27 cellular contexts compared by ENCODE assay signal in genomic region chr4:152950402-152951274, GRCh38. TPM values are rescaled to one million over a fixed set of nuclear protein-coding genes. Genes with fewer than 3 reads are reported as not detected.
A peak's percentile ranks its signal among the peaks of the same experiment; 100 is the strongest.
DNase-seq lines count a peak whose midpoint lies in the region; ATAC-seq, FAIRE-seq and TF ChIP-seq lines count a peak whose summit lies in the region.
"Had no signal": no experiment of that assay in that cellular context is flagged by ENCODE, and none has a peak within 500 bp of the region (broad histone marks: within the 10 kb centered on the region; RNA-seq: fewer than 3 reads in every experiment).

No MANE protein-coding gene starts in this region.

- CTCF ChIA-PET in H1 (lab: Charles Lee; ENCODE audit: partially characterized antibody) (interaction anchor here (0.6 to 4.8 kb wide), 17 partner anchors 11 to 689 kb away, joined by 3 to 35 read pairs (median 4); partner anchors contain the start of gene FHDC1), PC-3 (lab: Charles Lee) (no interaction called here)

- TF ChIP-seq EP300 in H1 (IDR thresholded peaks at IDR 0.05; ENCODE audit: borderline replicate concordance in 1 of 2, low read depth in 2 of 2, low read length in 2 of 2): no peak
- no peak for TF ChIP-seq EP300 in transverse colon (IDR thresholded peaks at IDR 0.05; ENCODE audit: low read depth)

- no peak overlapping the region for H3K56ac ChIP-seq in H1 (replicated peaks; ENCODE audit: insufficient read length, low read depth, low read length)

- H3K4me1 ChIP-seq in H1 (replicated peaks in 1 of 4; ENCODE audit: control insufficient read depth in 3 of 4, insufficient read depth in 4 of 4, low read length in 3 of 4): peaks cover 7 to 22% (median 14%) of the 10 kb centered on the region in 4 experiments
- H3K4me1 ChIP-seq in mucosa of descending colon (ENCODE audit: low read depth): peaks cover 12% of the 10 kb centered on the region
- peaks cover 0 to 28% (median 11%) of the 10 kb centered on the region in 4 donors for H3K4me1 ChIP-seq in transverse colon
- H3K4me1 ChIP-seq in PC-3 (ENCODE audit: insufficient read depth, low read length): peaks cover 11% of the 10 kb centered on the region
- H3K4me1 ChIP-seq: testis had no signal

- H3K79me1 ChIP-seq in H1 (ENCODE audit: low read depth, low read length): peaks cover 3% of the 10 kb centered on the region; the same call in 1 of the 2 replicates

- no peak for TF ChIP-seq POLR2A in H1 (IDR thresholded peaks at IDR 0.05; ENCODE audit: control extremely low read depth in 1 of 2, low read depth in 2 of 2, low read length in 2 of 2)
- no peak for TF ChIP-seq POLR2A in transverse colon (IDR thresholded peaks at IDR 0.05)

- no peaks in the 10 kb centered on the region for H3K27me3 ChIP-seq in H1 (replicated peaks in 1 of 4; ENCODE audit: control insufficient read depth in 3 of 4, extremely low read depth in 1 of 4, insufficient read depth in 3 of 4, low read length in 3 of 4)
- no peaks in the 10 kb centered on the region for H3K27me3 ChIP-seq in transverse colon
- H3K27me3 ChIP-seq in PC-3 (ENCODE audit: low read length): no peaks in the 10 kb centered on the region
- H3K27me3 ChIP-seq: testis, vagina had no signal

- peak overlapping the region; percentile 13 for H4K5ac ChIP-seq in H1 (ENCODE audit: insufficient read length, low read depth, low read length)

- H4K20me1 ChIP-seq in H1 (replicated peaks in 1 of 2; ENCODE audit: control insufficient read depth in 1 of 2, insufficient read depth in 2 of 2, low read length in 2 of 2) (peaks cover 0 to 5% of the 10 kb centered on the region in 2 experiments), PC-3 (ENCODE audit: low read length) (no peaks in the 10 kb centered on the region)

- H2AFZ ChIP-seq in H1 (ENCODE audit: low read length): no peak overlapping the region
- H2AFZ ChIP-seq in PC-3 (ENCODE audit: low read length): no peak overlapping the region
- H2AFZ ChIP-seq: GM23248 had no signal

- FAIRE-seq in H1 (lab: Jason Lieb, UNC): no peak
- FAIRE-seq: D721Med had no signal

- peak overlapping the region; percentile 23 to 32; a peak in 3 of 4 replicates for H3K4me2 ChIP-seq in H1 (ENCODE audit: insufficient read depth in 1 of 2, low read depth in 2 of 2, low read length in 2 of 2)
- H3K4me2 ChIP-seq in PC-3 (ENCODE audit: low read length): no peak overlapping the region
- H3K4me2 ChIP-seq: KMS-11 had no signal

- H2BK12ac ChIP-seq in H1 (ENCODE audit: low read depth, low read length): peak overlapping the region; percentile 18; the same call in 1 of the 2 replicates

- ATAC-seq in mucosa of descending colon (peak; percentile 37), PC-3 (no peak; the same call in none of the 2 replicates), HG03460 (IDR thresholded peaks at IDR 0.05; ENCODE audit: unreplicated experiment) (no peak), HG03097 (IDR thresholded peaks at IDR 0.05; ENCODE audit: low FRiP score, unreplicated experiment) (no peak)

- no peak overlapping the region for H2AK5ac ChIP-seq in H1 (ENCODE audit: low read depth, low read length)

- H3K9ac ChIP-seq in H1 (replicated peaks in 1 of 4; ENCODE audit: extremely low read depth in 1 of 4, low read depth in 3 of 4, low read length in 3 of 4) (no peak overlapping the region; a peak in 1 of 7 replicates), PC-3 (ENCODE audit: low read length) (no peak overlapping the region)
- H3K9ac ChIP-seq: GM23248, KMS-11 had no signal

- in situ Hi-C loops in transverse colon (cut with MboI; ENCODE audit: low pct_ligation_motif_present in 1 of 4, low pct_unique_long_range_greater_than_20kb in 1 of 4, low sequenced_read_pairs in 3 of 4): no loop called here

- no peak overlapping the region for H3K23ac ChIP-seq in H1 (ENCODE audit: insufficient read length)

- H4K8ac ChIP-seq in H1 (ENCODE audit: extremely low read depth, insufficient read depth, low read length): no peak overlapping the region

- no peaks in the 10 kb centered on the region for H3K23me2 ChIP-seq in H1 (ENCODE audit: low read depth, low read length)

- WGBS in H1 (ENCODE audit: extremely low coverage in 1 of 2, insufficient coverage in 1 of 2, insufficient read length in 1 of 2, insufficient replicate concordance in 2 of 2, low coverage in 1 of 2, low lambda C conversion rate in 2 of 2, missing lambda C conversion rate in 1 of 2), 2 experiments: 58% methylated on average over 11 of the region's 11 CpGs; no CpG with 5 or more reads in 1 of the 2 experiments
- WGBS in transverse colon (ENCODE audit: low coverage in 1 of 2), 2 donors: 43 to 44% methylated on average over 6 to 11 of the region's 11 CpGs

- H3K18ac ChIP-seq in H1 (ENCODE audit: extremely low read depth, low read length): no peak overlapping the region

- peak overlapping the region; percentile 97 for H4K91ac ChIP-seq in H1 (replicated peaks; ENCODE audit: insufficient read length, low read length)

- no peaks in the 10 kb centered on the region for H3F3A ChIP-seq in PC-3 (ENCODE audit: low read length, unreplicated experiment)

- H3K9me2 ChIP-seq in PC-3 (replicated peaks; ENCODE audit: low read length): no peaks in the 10 kb centered on the region

- H3K9me3 ChIP-seq in H1 (ENCODE audit: insufficient read depth in 2 of 2, low read depth in 1 of 2, low read length in 1 of 2) (no peaks in the 10 kb centered on the region), mucosa of descending colon (no peaks in the 10 kb centered on the region), transverse colon (no peaks in the 10 kb centered on the region), PC-3 (ENCODE audit: low read length) (no peaks in the 10 kb centered on the region)
- H3K9me3 ChIP-seq: testis, vagina had no signal

- no TSS peak for BruUV-seq in PC-3 (replicated peaks; lab: Mats Ljungman, UMichigan)

- peak overlapping the region; percentile 38 for H2BK5ac ChIP-seq in H1 (ENCODE audit: low read depth, low read length)

- H3K4ac ChIP-seq in H1 (replicated peaks; ENCODE audit: insufficient read length, low read depth, low read length): peak overlapping the region; percentile 30

- DNase-seq in DMS 273 (lab: John Stamatoyannopoulos, UW; ENCODE audit: unreplicated experiment): peak; percentile 7
- DNase-seq in DMS 273 treated with DMSO at 0.1 percent for 48 hours (lab: John Stamatoyannopoulos, UW): no peak
- no peak for DNase-seq in H1 (ENCODE audit: low read depth in 1 of 2, low spot score in 2 of 2)
- no peak for DNase-seq in mucosa of descending colon
- DNase-seq in transverse colon: no peak
- DNase-seq in PC-3: no peak
- DNase-seq: activated B cell treated with CpG ODN at 0.5 μM for 24 hours; activated CD4-positive, alpha-beta T cell treated with anti-CD3 and anti-CD28 coated beads, Interleukin-2, amount 50 U/mL, for 1 hour; activated naive CD4-positive, alpha-beta T cell; activated T-cell treated with anti-CD3 and anti-CD28 coated beads, Interleukin-2, amount 50 U/mL, for 48 hours; cerebellar nuclear complex; GM23248; MM.1S; NCI-H2107; NK-92 treated with Interleukin-12 subunit alpha and Interleukin-12 subunit beta, amount 100 ng/mL, for 24 hours; SHP77 treated with DMSO at 0.1 percent for 48 hours; stimulated activated naive CD4-positive, alpha-beta T cell treated with Interleukin-2 at 50 U/mL for 16 hours; T-helper 9 cell; testis had no signal

- TF ChIP-seq CTCF in H1 (IDR thresholded peaks at IDR 0.05; ENCODE audit: control extremely low read depth in 1 of 3, insufficient read depth in 1 of 3, low read depth in 1 of 3, low read length in 3 of 3) (no peak), mucosa of descending colon (IDR thresholded peaks at IDR 0.05) (no peak), transverse colon (IDR thresholded peaks at IDR 0.05) (no peak), PC-3 (conservative IDR thresholded peaks at IDR 0.05; ENCODE audit: low read depth, low read length) (no peak)

- H3K14ac ChIP-seq in H1 (ENCODE audit: insufficient read length): no peak overlapping the region

- POLR2A ChIA-PET in H1 (lab: Charles Lee; ENCODE audit: partially characterized antibody) (interaction anchor here (1.2 to 5.8 kb wide), 3 partner anchors 12 to 16 kb away, joined by 4 to 61 read pairs (median 4); partner anchors contain the start of gene FHDC1), PC-3 (lab: Charles Lee; ENCODE audit: unreplicated experiment) (no interaction called here)

- no peak for TF ChIP-seq RAD21 in H1 (IDR thresholded peaks at IDR 0.05 in 1 of 2, conservative IDR thresholded peaks at IDR 0.05 in 1 of 2; ENCODE audit: low read depth in 2 of 2, low read length in 2 of 2)

- intact Hi-C loops in mucosa of descending colon (cut with DNase I, micrococcal nuclease): no loop called here
- intact Hi-C loops in transverse colon (cut with DNase I; ENCODE audit: low total_unique reads): no loop called here
- intact Hi-C loops in PC-3 (cut with micrococcal nuclease): no loop called here

- H3K27ac ChIP-seq in H1 (ENCODE audit: low read depth, low read length) (peak overlapping the region; percentile 46; the same call in 1 of the 2 replicates), transverse colon (peak overlapping the region; percentile 47 to 68 (median 53)), PC-3 (ENCODE audit: low read length) (no peak overlapping the region)
- H3K27ac ChIP-seq: 22Rv1, GM23248, KMS-11, testis, vagina had no signal

- H3K36me3 ChIP-seq in H1 (ENCODE audit: control insufficient read depth in 2 of 4, insufficient read depth in 4 of 4, low read length in 3 of 4) (peaks cover 4 to 26% (median 13%) of the 10 kb centered on the region in 4 experiments; a peak in 6 of 8 replicates), mucosa of descending colon (ENCODE audit: low read depth) (no peaks in the 10 kb centered on the region), transverse colon (no peaks in the 10 kb centered on the region), PC-3 (ENCODE audit: low read depth, low read length) (no peaks in the 10 kb centered on the region)
- H3K36me3 ChIP-seq: vagina had no signal

- no peak overlapping the region for H2BK20ac ChIP-seq in H1 (ENCODE audit: low read length)

- H2BK120ac ChIP-seq in H1 (replicated peaks; ENCODE audit: low read depth, low read length): no peak overlapping the region

- H2BK15ac ChIP-seq in H1 (ENCODE audit: low read length): no peak overlapping the region

- H3K79me2 ChIP-seq in H1 (ENCODE audit: control insufficient read depth in 1 of 2, insufficient read depth in 2 of 2, low read length in 2 of 2): peaks cover 0 to 70% of the 10 kb centered on the region in 2 experiments; a peak in 2 of 4 replicates
- no peaks in the 10 kb centered on the region for H3K79me2 ChIP-seq in PC-3 (ENCODE audit: low read length)

- H3K4me3 ChIP-seq in H1 (ENCODE audit: extremely low read depth in 1 of 4, insufficient read depth in 2 of 4, low read depth in 3 of 4, low read length in 4 of 4) (no peak overlapping the region; a peak in 1 of 8 replicates), mucosa of descending colon (no peak overlapping the region), transverse colon (no peak overlapping the region), PC-3 (ENCODE audit: low read length) (no peak overlapping the region)
- H3K4me3 ChIP-seq: GM23248, lung, testis, vagina had no signal

RNA-seq across cellular contexts. Expression of gene FHDC1, which starts 14.5 kb away (rescaled TPM):
- 27.7 and 28.6 TPM in 2 replicates for total RNA-seq in H1 (2021; fragmentation: NEBNext Ultra II Directional; extraction: Animal tissue kit (Norgen Biotek cat#: 25700))
- polyA plus RNA-seq in H1 (2011; rRNA removed): 6.4 and 7.1 TPM in 2 replicates
- 5.1 TPM for polyA plus RNA-seq in H1 (2011; cell fraction: cytosol; rRNA removed)
- 14.8 TPM for polyA plus RNA-seq in H1 (2011; cell fraction: nucleus; rRNA removed)
- 11.6 to 17.5 TPM (median 15.2 TPM) in 4 replicates for polyA plus RNA-seq in H1 (2012, experiment 1 of 2)
- polyA plus RNA-seq in H1 (2012, experiment 2 of 2): 8.0 TPM
- 22.3 TPM for polyA plus RNA-seq in H1 (2013, experiment 1 of 2)
- polyA plus RNA-seq in H1 (2013, experiment 2 of 2): 22.0 TPM
- polyA minus RNA-seq in H1 (2011; rRNA and poly(A)+ RNA removed): 4.2 and 5.6 TPM in 2 replicates
- 6.0 TPM for polyA minus RNA-seq in H1 (2011; cell fraction: cytosol; rRNA and poly(A)+ RNA removed)
- polyA minus RNA-seq in H1 (2011; cell fraction: nucleus; rRNA and poly(A)+ RNA removed): 6.7 TPM
- 10 to 100 TPM in 2 of 3 donors, 1 to 10 TPM in 1; 8.8 to 16.1 (median 14.1) TPM for total RNA-seq in mucosa of descending colon
- total RNA-seq in transverse colon: 10 to 100 TPM in 3 of 4 donors, 1 to 10 TPM in 1; 4.6 to 40.4 (median 15.5) TPM
- total RNA-seq in PC-3 (2014; rRNA removed): 0.95 and 2.2 TPM in 2 replicates
- polyA plus RNA-seq: CD14-positive monocyte had no signal
